ENCODE assay signal across 23 cellular contexts in the genomic region with DNA sequence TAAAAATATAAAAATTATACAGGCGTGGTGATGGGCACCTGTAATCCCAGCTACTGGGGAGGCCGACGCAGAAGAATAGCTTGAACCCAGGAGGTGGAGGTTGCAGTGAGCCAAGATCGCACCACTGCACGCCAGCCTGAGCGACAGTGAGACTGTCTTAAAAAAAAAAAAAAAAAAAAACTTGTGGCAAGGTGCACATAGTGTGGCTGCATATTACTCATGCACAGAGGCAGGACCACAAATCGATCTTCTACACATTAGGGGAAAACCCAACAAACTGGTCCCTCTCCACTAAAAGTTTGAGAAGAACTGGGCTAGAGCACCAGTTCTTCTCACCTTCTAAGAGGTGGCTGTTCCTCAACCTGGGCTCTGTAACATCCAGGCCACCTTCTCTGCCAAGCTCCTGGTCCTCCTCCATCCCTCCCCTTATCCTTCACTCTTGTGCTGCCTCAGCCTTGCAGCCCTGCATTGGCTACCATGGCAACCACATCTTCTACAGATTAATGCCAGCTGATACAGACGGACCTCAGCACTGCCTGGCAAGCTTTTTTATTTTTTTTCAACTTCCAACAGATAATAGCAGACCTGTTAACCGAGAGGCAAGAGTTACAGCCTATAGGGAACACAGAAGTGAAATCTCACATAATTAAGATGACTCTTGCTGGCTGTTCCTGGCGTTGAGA.
A peak's percentile ranks its signal among the peaks of the same experiment; 100 is the strongest.
DNase-seq lines count a peak whose midpoint lies in the region; ATAC-seq, FAIRE-seq and TF ChIP-seq lines count a peak whose summit lies in the region.
"Had no signal": no experiment of that assay in that cellular context is flagged by ENCODE, and none has a peak within 500 bp of the region (broad histone marks: within the 10 kb centered on the region; RNA-seq: fewer than 3 reads in every experiment).

No MANE protein-coding gene starts in this region.

- POLR2A ChIA-PET in K562 (lab: Yijun Ruan, JAX), result no interaction called here

- H3K4me1 Mint-ChIP-seq in stimulated activated naive B cell treated with anti-CD40 and anti-IgM and Interleukin-4, amounts not matched to agents 10 μg/mL and 1 μg/mL and 100 μg/mL, for 72 hours, result no peaks in the 10 kb centered on the region
- H3K4me1 Mint-ChIP-seq: B cell had no signal

- BruUV-seq in K562 (replicated peaks; lab: Mats Ljungman, UMichigan), result no TSS peak

- H3K9me3 ChIP-seq in K562 (replicated peaks; ENCODE audit: control insufficient read depth, insufficient read depth, low read depth, low read length) (no peaks in the 10 kb centered on the region), neural cell (ENCODE audit: low read length) (no peaks in the 10 kb centered on the region)

- TF ChIP-seq CTCF in K562 (IDR thresholded peaks at IDR 0.05 in 2 of 3, conservative IDR thresholded peaks at IDR 0.05 in 1 of 3; ENCODE audit: insufficient read depth in 2 of 3, low read depth in 1 of 3, low read length in 3 of 3), result no peak
- TF ChIP-seq CTCF in neural cell (IDR thresholded peaks at IDR 0.05; ENCODE audit: poor library complexity, severe bottlenecking), result no peak

- H3K27ac Mint-ChIP-seq in stimulated activated naive B cell treated with anti-CD40 and anti-IgM and Interleukin-4, amounts not matched to agents 10 μg/mL and 1 μg/mL and 100 μg/mL, for 72 hours, result no peak overlapping the region
- H3K27ac Mint-ChIP-seq: B cell had no signal

- intact Hi-C loops in K562 (cut with micrococcal nuclease), result no loop called here

- in situ Hi-C loops in K562 (cut with MboI), result no loop called here

- ATAC-seq in K562, result no peak
- no peak for ATAC-seq in stimulated activated naive B cell treated with anti-CD40 and anti-IgM and Interleukin-4, amounts not matched to agents 10 μg/mL and 1 μg/mL and 100 μg/mL, for 72 hours (replicated peaks)
- ATAC-seq: PC-3 had no signal

- H3K4me1 ChIP-seq in K562 (replicated peaks in 1 of 2; ENCODE audit: control insufficient read depth in 2 of 2, insufficient read depth in 2 of 2, low read length in 2 of 2), result no peaks in the 10 kb centered on the region

- H3K36me3 ChIP-seq in K562 (ENCODE audit: control insufficient read depth, insufficient read depth, low read length) (no peaks in the 10 kb centered on the region), neural cell (ENCODE audit: insufficient read depth, low read length) (no peaks in the 10 kb centered on the region)

- H3K9ac ChIP-seq in K562 (ENCODE audit: insufficient read depth in 1 of 2, low read depth in 2 of 2, low read length in 2 of 2) (no peak overlapping the region), neural cell (ENCODE audit: low read length) (no peak overlapping the region)

- H3K27me3 ChIP-seq in K562 (ENCODE audit: control insufficient read depth in 2 of 2, insufficient read depth in 2 of 2, low read length in 2 of 2), result peaks cover 6 to 37% of the 10 kb centered on the region in 2 experiments; a peak in 4 of 5 replicates
- no peaks in the 10 kb centered on the region for H3K27me3 ChIP-seq in neural cell (ENCODE audit: insufficient read depth, low read depth, low read length)

- H3K27me3 Mint-ChIP-seq in stimulated activated naive B cell treated with anti-CD40 and anti-IgM and Interleukin-4, amounts not matched to agents 10 μg/mL and 1 μg/mL and 100 μg/mL, for 72 hours, result peaks cover 10% of the 10 kb centered on the region in 2 donors

- H2AFZ ChIP-seq in K562 (ENCODE audit: low read depth, low read length) (no peak overlapping the region), neural cell (ENCODE audit: low read depth, low read length) (no peak overlapping the region)

- H3K36me3 Mint-ChIP-seq in stimulated activated naive B cell treated with anti-CD40 and anti-IgM and Interleukin-4, amounts not matched to agents 10 μg/mL and 1 μg/mL and 100 μg/mL, for 72 hours, result no peaks in the 10 kb centered on the region

- no peak overlapping the region for H3K4me2 ChIP-seq in K562 (ENCODE audit: insufficient read depth, low read length)
- no peak overlapping the region for H3K4me2 ChIP-seq in neural cell (ENCODE audit: low read length)

- CTCF ChIA-PET in K562 (lab: Yijun Ruan, JAX; ENCODE audit: low intra/inter-chr PET ratio), result no interaction called here

- H3K79me2 ChIP-seq in K562 (ENCODE audit: control insufficient read depth, insufficient read depth, low read length), result no peaks in the 10 kb centered on the region
- no peaks in the 10 kb centered on the region for H3K79me2 ChIP-seq in neural cell (replicated peaks; ENCODE audit: insufficient read depth, low read length)

- H3F3A ChIP-seq in neural cell (ENCODE audit: insufficient read depth, low read length, poor library complexity, severe bottlenecking), result no peaks in the 10 kb centered on the region

- H4K20me1 ChIP-seq in K562 (replicated peaks; ENCODE audit: control insufficient read depth, insufficient read depth, low read length) (no peaks in the 10 kb centered on the region; the same call in 1 of the 2 replicates), neural cell (ENCODE audit: insufficient read depth) (no peaks in the 10 kb centered on the region)

- DNase-seq in NCI-H1417 (lab: John Stamatoyannopoulos, UW) (peak in 2 of 3 experiments; percentile 44 to 79), NCI-H1417 treated with DMSO at 0.1 percent for 48 hours (lab: John Stamatoyannopoulos, UW) (no peak), NCI-H2171 (lab: John Stamatoyannopoulos, UW) (peak; percentile 35), K562 (ENCODE audit: extremely low read depth in 1 of 4, low spot score in 3 of 4) (no peak), dermis blood vessel endothelial cell (no peak), GM19240 (ENCODE audit: insufficient read length, low spot score) (no peak)
- DNase-seq in stimulated activated naive B cell treated with anti-CD40 and anti-IgM and Interleukin-4, amounts not matched to agents 10 μg/mL and 1 μg/mL and 100 μg/mL, for 72 hours, result no peak
- DNase-seq: COR-L47, MM.1S, NCI-H1092, NCI-H1694 treated with DMSO at 0.1 percent for 48 hours, NCI-H2107, NCI-H446 treated with DMSO at 0.1 percent for 48 hours, NCI-H774, PC-3, RPMI8226, SHP77 treated with DMSO at 0.1 percent for 48 hours had no signal

- no peak overlapping the region for H3K4me3 Mint-ChIP-seq in stimulated activated naive B cell treated with anti-CD40 and anti-IgM and Interleukin-4, amounts not matched to agents 10 μg/mL and 1 μg/mL and 100 μg/mL, for 72 hours
- H3K4me3 Mint-ChIP-seq: B cell had no signal

- H3K27ac ChIP-seq in K562 (ENCODE audit: extremely low read depth, low read depth, low read length) (no peak overlapping the region), neural cell (ENCODE audit: low read length) (peak overlapping the region; percentile 24)
- H3K27ac ChIP-seq: HL-60 had no signal

- H3K4me3 ChIP-seq in K562 (no peak overlapping the region), neural cell (ENCODE audit: low read length) (peak overlapping the region; percentile 25)

- 0% methylated on average over 10 of the region's 10 CpGs for WGBS in K562 (ENCODE audit: insufficient coverage, low coverage, missing lambda C conversion rate)

- no peaks in the 10 kb centered on the region for H3K9me2 ChIP-seq in neural cell (ENCODE audit: insufficient read depth, low read length)

- TF ChIP-seq RAD21 in K562 (CRISPR knock-in tag; conservative IDR thresholded peaks at IDR 0.05 in 1 of 2, IDR thresholded peaks at IDR 0.05 in 1 of 2) (no peak), neural cell (conservative IDR thresholded peaks at IDR 0.05) (no peak)

- no peaks in the 10 kb centered on the region for H3K9me3 Mint-ChIP-seq in stimulated activated naive B cell treated with anti-CD40 and anti-IgM and Interleukin-4, amounts not matched to agents 10 μg/mL and 1 μg/mL and 100 μg/mL, for 72 hours

- TF ChIP-seq EP300 in K562 (IDR thresholded peaks at IDR 0.05; ENCODE audit: low read length) (no peak), neural cell (conservative IDR thresholded peaks at IDR 0.05; ENCODE audit: poor library complexity, severe bottlenecking) (no peak)

- H3K9me1 ChIP-seq in K562 (ENCODE audit: control insufficient read depth, insufficient read depth, low read length), result no peaks in the 10 kb centered on the region

- FAIRE-seq in K562 (lab: Jason Lieb, UNC), result no peak
- FAIRE-seq: GM12891, H1, HTR-8/SVneo had no signal

- no peak for TF ChIP-seq POLR2A in K562 (conservative IDR thresholded peaks at IDR 0.05)

TF ChIP-seq in K562, 482 proteins besides CTCF, POLR2A, EP300 and RAD21:
- TF ChIP-seq RFX1 (IDR thresholded peaks at IDR 0.05) (peak; percentile 42; the same call in 1 of the 2 replicates), ZKSCAN1 (IDR thresholded peaks at IDR 0.05; ENCODE audit: low read depth, low read length) (peak; percentile 66), STAT5B (CRISPR knock-in tag; IDR thresholded peaks at IDR 0.05) (no peak)
TF ChIP-seq in K562: peak in this region for 2.

TF ChIP-seq in neural cell, 6 proteins besides CTCF, POLR2A, EP300 and RAD21:
- TF ChIP-seq SMC3 (conservative IDR thresholded peaks at IDR 0.05; ENCODE audit: poor library complexity) (no peak), TAF1 (IDR thresholded peaks at IDR 0.05; ENCODE audit: low read depth) (no peak), MXI1 (conservative IDR thresholded peaks at IDR 0.05; ENCODE audit: poor library complexity, severe bottlenecking) (no peak), POLR2AphosphoS5 (IDR thresholded peaks at IDR 0.05) (peak; percentile 19), EZH2 (IDR thresholded peaks at IDR 0.05; ENCODE audit: borderline replicate concordance, insufficient read depth, low read length, poor library complexity, severe bottlenecking) (no peak)
- TF ChIP-seq, protein P1, sequence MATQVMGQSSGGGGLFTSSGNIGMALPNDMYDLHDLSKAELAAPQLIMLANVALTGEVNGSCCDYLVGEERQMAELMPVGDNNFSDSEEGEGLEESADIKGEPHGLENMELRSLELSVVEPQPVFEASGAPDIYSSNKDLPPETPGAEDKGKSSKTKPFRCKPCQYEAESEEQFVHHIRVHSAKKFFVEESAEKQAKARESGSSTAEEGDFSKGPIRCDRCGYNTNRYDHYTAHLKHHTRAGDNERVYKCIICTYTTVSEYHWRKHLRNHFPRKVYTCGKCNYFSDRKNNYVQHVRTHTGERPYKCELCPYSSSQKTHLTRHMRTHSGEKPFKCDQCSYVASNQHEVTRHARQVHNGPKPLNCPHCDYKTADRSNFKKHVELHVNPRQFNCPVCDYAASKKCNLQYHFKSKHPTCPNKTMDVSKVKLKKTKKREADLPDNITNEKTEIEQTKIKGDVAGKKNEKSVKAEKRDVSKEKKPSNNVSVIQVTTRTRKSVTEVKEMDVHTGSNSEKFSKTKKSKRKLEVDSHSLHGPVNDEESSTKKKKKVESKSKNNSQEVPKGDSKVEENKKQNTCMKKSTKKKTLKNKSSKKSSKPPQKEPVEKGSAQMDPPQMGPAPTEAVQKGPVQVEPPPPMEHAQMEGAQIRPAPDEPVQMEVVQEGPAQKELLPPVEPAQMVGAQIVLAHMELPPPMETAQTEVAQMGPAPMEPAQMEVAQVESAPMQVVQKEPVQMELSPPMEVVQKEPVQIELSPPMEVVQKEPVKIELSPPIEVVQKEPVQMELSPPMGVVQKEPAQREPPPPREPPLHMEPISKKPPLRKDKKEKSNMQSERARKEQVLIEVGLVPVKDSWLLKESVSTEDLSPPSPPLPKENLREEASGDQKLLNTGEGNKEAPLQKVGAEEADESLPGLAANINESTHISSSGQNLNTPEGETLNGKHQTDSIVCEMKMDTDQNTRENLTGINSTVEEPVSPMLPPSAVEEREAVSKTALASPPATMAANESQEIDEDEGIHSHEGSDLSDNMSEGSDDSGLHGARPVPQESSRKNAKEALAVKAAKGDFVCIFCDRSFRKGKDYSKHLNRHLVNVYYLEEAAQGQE (IDR thresholded peaks at IDR 0.05; ENCODE audit: borderline replicate concordance), result no peak

Comparison
In these comparisons a context has a peak if more than half of its experiments do, and no peak if none do; other contexts are left out.
1. DNase-seq: peak in NCI-H1417 (2 of 3) and NCI-H2171 (single experiment); none in NCI-H1417 treated with DMSO at 0.1 percent for 48 hours (single experiment), K562 (0 of 4), stimulated activated naive B cell treated with anti-CD40 and anti-IgM and Interleukin-4, amounts not matched to agents 10 μg/mL and 1 μg/mL and 100 μg/mL, for 72 hours (single experiment), dermis blood vessel endothelial cell (single experiment) and GM19240 (single experiment).